ENCODE assay signal across 10 cellular contexts in genomic region chr13:27791146-27791900, GRCh38. TPM values are rescaled to one million over a fixed set of nuclear protein-coding genes. Genes with fewer than 3 reads are reported as not detected.
DNase-seq lines count a peak whose midpoint lies in the region; ATAC-seq, FAIRE-seq and TF ChIP-seq lines count a peak whose summit lies in the region.
"Had no signal": no experiment of that assay in that cellular context is flagged by ENCODE, and none has a peak within 500 bp of the region (broad histone marks: within the 10 kb centered on the region; RNA-seq: fewer than 3 reads in every experiment).

No MANE protein-coding gene starts in this region.

- ATAC-seq in activated CD4-positive, alpha-beta T cell treated with anti-CD3 and anti-CD28 coated beads for 36 hours = no peak
- ATAC-seq in RWPE2 (ENCODE audit: low read depth) (no peak), GM21619 (IDR thresholded peaks at IDR 0.05; ENCODE audit: unreplicated experiment) (no peak), pancreas (no peak)
- no peak for ATAC-seq in stimulated activated naive CD8-positive, alpha-beta T cell treated with anti-CD3 and anti-CD28 coated beads, Interleukin-15, amount 100 ng/mL, for 72 hours

- 6% methylated on average over 36 of the region's 36 CpGs for WGBS in pancreas, 2 donors

- no peaks in the 10 kb centered on the region for H3K36me3 Mint-ChIP-seq in activated CD4-positive, alpha-beta T cell treated with anti-CD3 and anti-CD28 coated beads for 36 hours (ENCODE audit: low read depth)
- peaks cover 8% of the 10 kb centered on the region for H3K36me3 Mint-ChIP-seq in glutamatergic neuron (ENCODE audit: unreplicated experiment)

- H3K27me3 ChIP-seq in RWPE2 (ENCODE audit: insufficient read depth, poor library complexity, severe bottlenecking) (peaks cover 93% of the 10 kb centered on the region), pancreas (peaks cover 6 to 67% (median 25%) of the 10 kb centered on the region in 4 donors)

- H3K4me3 ChIP-seq in RWPE2 (ENCODE audit: severe bottlenecking) = peak overlapping the region; percentile 10
- H3K4me3 ChIP-seq in pancreas = peak overlapping the region in 1 of 4 donors; percentile 38

- H3K27ac Mint-ChIP-seq in activated CD4-positive, alpha-beta T cell treated with anti-CD3 and anti-CD28 coated beads for 36 hours = no peak overlapping the region
- H3K27ac Mint-ChIP-seq in glutamatergic neuron (ENCODE audit: unreplicated experiment) = no peak overlapping the region
- no peak overlapping the region for H3K27ac Mint-ChIP-seq in stimulated activated naive CD8-positive, alpha-beta T cell treated with anti-CD3 and anti-CD28 coated beads, Interleukin-15, amount 100 ng/mL, for 72 hours

- H3K4me1 ChIP-seq in RWPE2 (ENCODE audit: insufficient read depth, poor library complexity, severe bottlenecking) = no peaks in the 10 kb centered on the region
- H3K4me1 ChIP-seq in pancreas = peaks cover 6 to 11% (median 6%) of the 10 kb centered on the region in 3 donors

- TF ChIP-seq CTCF in RWPE2 (IDR thresholded peaks at IDR 0.05; ENCODE audit: poor library complexity, severe bottlenecking) (no peak), glutamatergic neuron (IDR thresholded peaks at IDR 0.05; ENCODE audit: partially characterized antibody, unreplicated experiment) (no peak), pancreas (IDR thresholded peaks at IDR 0.05) (no peak)

- peak; percentile 12 for DNase-seq in activated CD4-positive, alpha-beta T cell treated with anti-CD3 and anti-CD28 coated beads for 36 hours
- no peak for DNase-seq in activated CD4-positive, alpha-beta T cell treated with anti-CD3 and anti-CD28 coated beads, Interleukin-2, amount 50 U/mL, for 4 hours
- no peak for DNase-seq in RWPE2 (ENCODE audit: low spot score)
- DNase-seq in glutamatergic neuron = no peak
- no peak for DNase-seq in stimulated activated naive CD8-positive, alpha-beta T cell treated with anti-CD3 and anti-CD28 coated beads, Interleukin-15, amount 100 ng/mL, for 72 hours
- no peak for DNase-seq in NCI-H2171 treated with DMSO at 0.1 percent for 48 hours (lab: John Stamatoyannopoulos, UW)
- no peak for DNase-seq in pancreas
- DNase-seq: DMS153 had no signal

- peaks cover 69% of the 10 kb centered on the region for H3K27me3 Mint-ChIP-seq in activated CD4-positive, alpha-beta T cell treated with anti-CD3 and anti-CD28 coated beads for 36 hours
- peaks cover 55% of the 10 kb centered on the region for H3K27me3 Mint-ChIP-seq in glutamatergic neuron (ENCODE audit: unreplicated experiment)
- peaks cover 88% of the 10 kb centered on the region for H3K27me3 Mint-ChIP-seq in stimulated activated naive CD8-positive, alpha-beta T cell treated with anti-CD3 and anti-CD28 coated beads, Interleukin-15, amount 100 ng/mL, for 72 hours

- no peak for FAIRE-seq in pancreas (lab: Jason Lieb, UNC)

- H3K36me3 ChIP-seq in RWPE2 (ENCODE audit: low read depth) = no peaks in the 10 kb centered on the region
- H3K36me3 ChIP-seq in pancreas = no peaks in the 10 kb centered on the region

- no peaks in the 10 kb centered on the region for H3K9me3 ChIP-seq in RWPE2 (ENCODE audit: severe bottlenecking)
- H3K9me3 ChIP-seq in pancreas = no peaks in the 10 kb centered on the region

- H3K27ac ChIP-seq in RWPE2 (ENCODE audit: poor library complexity, severe bottlenecking) (no peak overlapping the region), pancreas (no peak overlapping the region)

- intact Hi-C loops in activated CD4-positive, alpha-beta T cell treated with anti-CD3 and anti-CD28 coated beads for 36 hours (cut with DNase I, micrococcal nuclease) = loop anchor here (2.0 to 5.0 kb wide), 3 partner anchors 36 to 131 kb away; partner anchors contain the start of gene PDX1 (in 1 of the 2)
- intact Hi-C loops in pancreas (cut with DNase I) = no loop called here

- POLR2A ChIA-PET in activated CD4-positive, alpha-beta T cell treated with anti-CD3 and anti-CD28 coated beads for 36 hours (lab: Charles Lee) = no interaction called here

- H3K4me1 Mint-ChIP-seq in activated CD4-positive, alpha-beta T cell treated with anti-CD3 and anti-CD28 coated beads for 36 hours = peaks cover 36% of the 10 kb centered on the region
- H3K4me1 Mint-ChIP-seq in glutamatergic neuron (ENCODE audit: low read depth, unreplicated experiment) = peaks cover 13% of the 10 kb centered on the region
- H3K4me1 Mint-ChIP-seq in stimulated activated naive CD8-positive, alpha-beta T cell treated with anti-CD3 and anti-CD28 coated beads, Interleukin-15, amount 100 ng/mL, for 72 hours = peaks cover 43% of the 10 kb centered on the region

- CTCF ChIA-PET in activated CD4-positive, alpha-beta T cell treated with anti-CD3 and anti-CD28 coated beads for 36 hours (lab: Charles Lee) = interaction anchor here (0.5 to 1.5 kb wide), 5 partner anchors 35 to 204 kb away, joined by 3 to 4 read pairs (median 3); no protein-coding TSS in a partner anchor

- H3K4me3 Mint-ChIP-seq in activated CD4-positive, alpha-beta T cell treated with anti-CD3 and anti-CD28 coated beads for 36 hours = peak overlapping the region; percentile 69
- peak overlapping the region; percentile 71 for H3K4me3 Mint-ChIP-seq in glutamatergic neuron (ENCODE audit: unreplicated experiment)
- peak overlapping the region; percentile 80 to 85 for H3K4me3 Mint-ChIP-seq in stimulated activated naive CD8-positive, alpha-beta T cell treated with anti-CD3 and anti-CD28 coated beads, Interleukin-15, amount 100 ng/mL, for 72 hours

- no peaks in the 10 kb centered on the region for H3K9me3 Mint-ChIP-seq in activated CD4-positive, alpha-beta T cell treated with anti-CD3 and anti-CD28 coated beads for 36 hours (ENCODE audit: low read depth)
- H3K9me3 Mint-ChIP-seq in glutamatergic neuron (ENCODE audit: unreplicated experiment) = peaks cover 28% of the 10 kb centered on the region
- H3K9me3 Mint-ChIP-seq in stimulated activated naive CD8-positive, alpha-beta T cell treated with anti-CD3 and anti-CD28 coated beads, Interleukin-15, amount 100 ng/mL, for 72 hours = no peaks in the 10 kb centered on the region

RNA-seq across cellular contexts. Expression of gene GSX1, which starts 1.0 kb away (rescaled TPM):
- not detected for total RNA-seq in activated CD4-positive, alpha-beta T cell treated with anti-CD3 and anti-CD28 coated beads for 36 hours
- total RNA-seq in glutamatergic neuron (ENCODE audit: unreplicated experiment) (not detected), pancreas (not detected)
- polyA plus RNA-seq in pancreas = not detected
- total RNA-seq: activated CD8-positive, alpha-beta memory T cell treated with anti-CD3 and anti-CD28 coated beads for 36 hours had no signal

Comparison
In these comparisons a context has a peak if more than half of its experiments do, and no peak if none do; other contexts are left out.
1. intact Hi-C loops: an anchor here in activated CD4-positive, alpha-beta T cell treated with anti-CD3 and anti-CD28 coated beads for 36 hours (2.0 to 5.0 kb wide); none called in pancreas.